ENCODE assay signal across 25 cellular contexts in genomic region chr3:170636609-170637008, GRCh38. TPM values are rescaled to one million over a fixed set of nuclear protein-coding genes. Genes with fewer than 3 reads are reported as not detected.
"Had no signal": no experiment of that assay in that cellular context is flagged by ENCODE, and none has a peak within 500 bp of the region (broad histone marks: within the 10 kb centered on the region; RNA-seq: fewer than 3 reads in every experiment).

No MANE protein-coding gene starts in this region.

- ATAC-seq: activated CD8-positive, alpha-beta T cell treated with anti-CD3 and anti-CD28 coated beads, Interleukin-2, amount 10 ng/mL, durations not matched to agents 7 days and 5 days; body of pancreas; gastroesophageal sphincter; heart right ventricle; left lung; stimulated activated naive CD8-positive, alpha-beta T cell treated with anti-CD3 and anti-CD28 coated beads, Interleukin-15, Interleukin-2, amounts not matched to agents 100 U/mL and 50 U/mL, for 24 hours had no signal

- H3K4me3 Mint-ChIP-seq: activated CD4-positive, alpha-beta T cell treated with anti-CD3 and anti-CD28 coated beads, Interleukin-2, amount 10 ng/mL, durations not matched to agents 24 days and 14 days; activated CD8-positive, alpha-beta T cell treated with anti-CD3 and anti-CD28 coated beads, Interleukin-2, amount 10 ng/mL, durations not matched to agents 7 days and 5 days; activated naive CD8-positive, alpha-beta T cell treated with anti-CD3 and anti-CD28 coated beads, Interleukin-2, amount 10 ng/mL, durations not matched to agents 7 days and 5 days; activated T-cell treated with anti-CD3 and anti-CD28 coated beads, Interleukin-2, amount 50 U/mL, for 24 hours; nephron had no signal

- DNase-seq: activated CD4-positive, alpha-beta T cell treated with anti-CD3 and anti-CD28 coated beads, Interleukin-2, amount 10 ng/mL, durations not matched to agents 24 days and 14 days; activated CD4-positive, CD25-positive, alpha-beta regulatory T cell; activated CD8-positive, alpha-beta T cell treated with anti-CD3 and anti-CD28 coated beads, Interleukin-2, amount 10 ng/mL, durations not matched to agents 7 days and 5 days; activated naive CD4-positive, alpha-beta T cell treated with Interleukin-2 at 50 U/mL for 16 hours; activated naive CD8-positive, alpha-beta T cell treated with anti-CD3 and anti-CD28 coated beads, Interleukin-2, amount 10 ng/mL, durations not matched to agents 7 days and 5 days; activated T-cell treated with anti-CD3 and anti-CD28 coated beads, Interleukin-2, amount 50 U/mL, for 24 hours; amygdala; body of pancreas; central memory CD4-positive, alpha-beta T cell; colonic mucosa; heart right ventricle; left lung; midbrain; stimulated activated naive CD8-positive, alpha-beta T cell treated with anti-CD3 and anti-CD28 coated beads, Interleukin-15, Interleukin-2, amounts not matched to agents 100 U/mL and 50 U/mL, for 24 hours; T-helper 1 cell; T-helper 9 cell; testis; upper lobe of left lung had no signal

- H3K9me3 Mint-ChIP-seq: activated CD4-positive, alpha-beta T cell treated with anti-CD3 and anti-CD28 coated beads, Interleukin-2, amount 10 ng/mL, durations not matched to agents 24 days and 14 days; activated naive CD8-positive, alpha-beta T cell treated with anti-CD3 and anti-CD28 coated beads, Interleukin-2, amount 10 ng/mL, durations not matched to agents 7 days and 5 days; activated T-cell treated with anti-CD3 and anti-CD28 coated beads, Interleukin-2, amount 50 U/mL, for 24 hours; activated T-helper 2 cell treated with anti-CD3 and anti-CD28 coated beads, Interferon-gamma antibody, Interleukin-2, Interleukin-4, amounts not matched to agents 10 μg/mL and 5 μg/mL and 100 μg/mL, durations not matched to agents 14 hours and 24 hours and 36 hours; nephron had no signal

- H3K4me1 Mint-ChIP-seq: activated naive CD8-positive, alpha-beta T cell treated with anti-CD3 and anti-CD28 coated beads, Interleukin-2, amount 10 ng/mL, durations not matched to agents 7 days and 5 days had no signal

- H3K27ac Mint-ChIP-seq: activated CD4-positive, alpha-beta T cell treated with anti-CD3 and anti-CD28 coated beads, Interleukin-2, amount 10 ng/mL, durations not matched to agents 24 days and 14 days; activated CD8-positive, alpha-beta T cell treated with anti-CD3 and anti-CD28 coated beads, Interleukin-2, amount 10 ng/mL, durations not matched to agents 7 days and 5 days; activated naive CD8-positive, alpha-beta T cell treated with anti-CD3 and anti-CD28 coated beads, Interleukin-2, amount 10 ng/mL, durations not matched to agents 7 days and 5 days; activated T-cell treated with anti-CD3 and anti-CD28 coated beads, Interleukin-2, amount 50 U/mL, for 24 hours; activated T-helper 2 cell treated with anti-CD3 and anti-CD28 coated beads, Interferon-gamma antibody, Interleukin-2, Interleukin-4, amounts not matched to agents 10 μg/mL and 5 μg/mL and 100 μg/mL, durations not matched to agents 14 hours and 24 hours and 36 hours had no signal

- H3K36me3 Mint-ChIP-seq: activated naive CD8-positive, alpha-beta T cell treated with anti-CD3 and anti-CD28 coated beads, Interleukin-2, amount 10 ng/mL, durations not matched to agents 7 days and 5 days had no signal

- H3K27ac ChIP-seq: body of pancreas, colonic mucosa, gastroesophageal sphincter, heart right ventricle, left lung, prostate gland, right atrium auricular region, testis, upper lobe of left lung had no signal

RNA-seq across cellular contexts. Expression of gene SLC7A14, which starts 50.7 kb away (rescaled TPM):
- total RNA-seq: activated CD4-positive, alpha-beta T cell treated with anti-CD3 and anti-CD28 coated beads, Interleukin-2, amount 10 ng/mL, durations not matched to agents 24 days and 14 days; activated CD8-positive, alpha-beta T cell treated with anti-CD3 and anti-CD28 coated beads, Interleukin-2, amount 10 ng/mL, durations not matched to agents 7 days and 5 days; activated naive CD8-positive, alpha-beta T cell treated with anti-CD3 and anti-CD28 coated beads, Interleukin-2, amount 10 ng/mL, durations not matched to agents 7 days and 5 days; activated T-helper 2 cell treated with anti-CD3 and anti-CD28 coated beads, Interferon-gamma antibody, Interleukin-2, Interleukin-4, amounts not matched to agents 10 μg/mL and 5 μg/mL and 100 μg/mL, durations not matched to agents 14 hours and 24 hours and 36 hours; heart right ventricle; kidney epithelial cell; left lung; right atrium auricular region; skeletal muscle tissue had no signal
